8 cellular contexts compared by ENCODE assay signal in the genomic region with DNA sequence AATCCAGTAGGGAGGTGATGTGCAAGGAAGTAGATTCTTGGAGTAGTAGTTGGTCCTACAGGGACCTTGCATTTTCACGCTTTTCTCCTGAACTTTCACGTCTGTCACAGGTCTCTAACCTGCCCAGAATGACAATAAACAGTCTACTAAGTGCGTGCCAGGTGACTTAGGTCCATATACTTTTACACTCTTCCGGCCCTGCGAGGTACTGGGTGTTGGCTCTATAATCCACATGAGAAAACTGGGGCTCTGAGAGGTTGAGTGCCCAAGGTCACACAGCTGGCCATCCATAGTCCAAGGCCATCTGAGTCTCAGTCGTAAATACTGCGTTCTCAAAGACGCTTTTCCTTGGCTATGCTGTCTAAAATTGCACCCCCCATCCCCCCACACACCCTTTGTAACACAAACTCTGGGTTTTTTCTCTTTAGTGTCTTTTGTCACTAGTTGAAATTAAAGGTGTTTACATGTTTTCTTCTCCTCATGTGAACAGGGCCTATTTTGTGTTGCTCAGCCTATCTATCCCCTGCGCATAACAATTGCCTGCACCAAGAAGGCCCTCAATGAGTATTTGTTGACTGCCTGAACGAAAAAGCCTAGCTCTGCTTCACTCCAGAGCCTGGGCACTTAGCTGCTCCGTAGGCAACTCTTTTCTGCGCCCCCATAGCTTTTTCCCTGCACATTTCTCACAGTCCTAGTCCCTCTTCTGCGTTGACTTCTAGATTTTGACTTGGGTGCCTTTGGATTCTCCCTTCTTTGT. TPM values are rescaled to one million over a fixed set of nuclear protein-coding genes. Genes with fewer than 3 reads are reported as not detected.
DNase-seq lines count a peak whose midpoint lies in the region; ATAC-seq and TF ChIP-seq lines count a peak whose summit lies in the region.

No MANE protein-coding gene starts in this region.

- TF ChIP-seq RAD21 in HCT116 (IDR thresholded peaks at IDR 0.05; ENCODE audit: low read depth), result no peak

- H3K9me3 Mint-ChIP-seq in CD8-positive, alpha-beta T cell, result no peaks in the 10 kb centered on the region

- H3K4me1 Mint-ChIP-seq in CD8-positive, alpha-beta T cell (ENCODE audit: low read depth), result peaks cover 56% of the 10 kb centered on the region

- ATAC-seq in CD8-positive, alpha-beta T cell, result no peak
- ATAC-seq in HCT116 (0 out of 2 replicates have a peak, but pooled peaks have one; percentile 6), SK-N-SH treated with all-trans-retinoic acid at 6 μM for 48 hours (peak; percentile 7; the same call in 2 of the 3 replicates), HG02610 (IDR thresholded peaks at IDR 0.05; ENCODE audit: unreplicated experiment) (no peak)
- ATAC-seq in activated CD4-positive, CD25-positive, alpha-beta regulatory T cell treated with anti-CD3 and anti-CD28 coated beads, Interleukin-2, amount 50 U/mL, for 24 hours, result no peak

- peaks cover 37% of the 10 kb centered on the region for H3K36me3 Mint-ChIP-seq in CD8-positive, alpha-beta T cell

- peaks cover 20% of the 10 kb centered on the region; the same call in 1 of the 2 replicates for H4K20me1 ChIP-seq in HCT116 (ENCODE audit: insufficient read depth)

- H2AFZ ChIP-seq in HCT116 (ENCODE audit: low read depth, low read length, poor library complexity, severe bottlenecking), result no peak overlapping the region

- H3K27me3 Mint-ChIP-seq in CD8-positive, alpha-beta T cell (ENCODE audit: low read depth), result no peaks in the 10 kb centered on the region

- peak overlapping the region; percentile 75 for H3K27ac ChIP-seq in CD8-positive, alpha-beta T cell (ENCODE audit: low read depth, low read length)
- H3K27ac ChIP-seq in HCT116 (ENCODE audit: low read depth, low read length) (peak overlapping the region; percentile 82), rectal smooth muscle tissue (ENCODE audit: low read depth, low read length) (peak overlapping the region; percentile 42)

- H3K4me1 ChIP-seq in CD8-positive, alpha-beta T cell (ENCODE audit: insufficient read depth, low read length), result peaks cover 52% of the 10 kb centered on the region
- peaks cover 7 to 14% of the 10 kb centered on the region in 2 experiments; a peak in 3 of 4 replicates for H3K4me1 ChIP-seq in HCT116 (ENCODE audit: control insufficient read depth in 1 of 2, insufficient read depth in 2 of 2, low read length in 2 of 2)
- peaks cover 8% of the 10 kb centered on the region for H3K4me1 ChIP-seq in rectal smooth muscle tissue (ENCODE audit: control insufficient read depth, insufficient read depth, low read length)

- POLR2A ChIA-PET in CD8-positive, alpha-beta T cell (lab: Charles Lee), result interaction anchor here (0.5 to 1.8 kb wide), 5 partner anchors 15 to 1058 kb away, joined by 3 to 12 read pairs (median 4); a partner anchor contains a TSS
- POLR2A ChIA-PET in HCT116 (lab: Charles Lee), result no interaction called here

- no peaks in the 10 kb centered on the region for H3K9me3 ChIP-seq in CD8-positive, alpha-beta T cell (ENCODE audit: low read length)
- no peaks in the 10 kb centered on the region for H3K9me3 ChIP-seq in HCT116 (ENCODE audit: control insufficient read depth in 1 of 2, insufficient read depth in 1 of 2, low read depth in 1 of 2, low read length in 2 of 2)

- peak overlapping the region; percentile 74 for H3K4me3 ChIP-seq in CD8-positive, alpha-beta T cell (ENCODE audit: low read depth, low read length)
- H3K4me3 ChIP-seq in HCT116 (replicated peaks in 1 of 2; ENCODE audit: low read depth in 1 of 2, low read length in 2 of 2) (peak overlapping the region; percentile 89 to 96), fibroblast of villous mesenchyme (ENCODE audit: low read depth, low read length) (peak overlapping the region; percentile 92), rectal smooth muscle tissue (ENCODE audit: low read length) (peak overlapping the region; percentile 96)

- no peaks in the 10 kb centered on the region for H3K9me2 ChIP-seq in HCT116 (ENCODE audit: insufficient read depth)

- H3K36me3 ChIP-seq in CD8-positive, alpha-beta T cell (ENCODE audit: insufficient read depth, low read length), result no peaks in the 10 kb centered on the region
- peaks cover 16 to 23% of the 10 kb centered on the region in 2 experiments; a peak in 3 of 4 replicates for H3K36me3 ChIP-seq in HCT116 (ENCODE audit: control insufficient read depth in 1 of 2, insufficient read depth in 2 of 2, low read length in 2 of 2)
- H3K36me3 ChIP-seq in rectal smooth muscle tissue (ENCODE audit: control insufficient read depth, insufficient read depth, low read length), result peaks cover 7% of the 10 kb centered on the region

- CTCF ChIA-PET in CD8-positive, alpha-beta T cell (lab: Charles Lee), result interaction anchor here (2.0 to 2.4 kb wide), 2 partner anchors 46 to 54 kb away, joined by 5 to 13 read pairs; no protein-coding TSS in a partner anchor
- CTCF ChIA-PET in HCT116 (lab: Charles Lee), result interaction anchor here (0.7 kb wide), 1 partner anchor 1098 kb away, joined by 3 read pairs; no protein-coding TSS in a partner anchor

- RAD21 ChIA-PET in HCT116 (lab: Charles Lee; ENCODE audit: low non-redundant PET in 1 of 2, low total read pairs in 2 of 2, uncharacterized antibody in 2 of 2, unreplicated experiment in 2 of 2), result no interaction called here

- H3K4me3 Mint-ChIP-seq in CD8-positive, alpha-beta T cell, result peak overlapping the region; percentile 96

- peak in 2 of 7 experiments; percentile 14 to 47 for DNase-seq in CD8-positive, alpha-beta T cell
- no peak for DNase-seq in HCT116 (ENCODE audit: low read depth, low spot score)
- DNase-seq in fibroblast of villous mesenchyme (ENCODE audit: low read depth), result no peak
- no peak for DNase-seq in NCI-H524 treated with DMSO at 0.1 percent for 48 hours (lab: John Stamatoyannopoulos, UW)

- TF ChIP-seq CTCF in CD8-positive, alpha-beta T cell (IDR thresholded peaks at IDR 0.05), result no peak
- TF ChIP-seq CTCF in HCT116 (IDR thresholded peaks at IDR 0.05 in 2 of 3, conservative IDR thresholded peaks at IDR 0.05 in 1 of 3; ENCODE audit: borderline replicate concordance in 1 of 3, insufficient read depth in 1 of 3, low read depth in 2 of 3, low read length in 2 of 3) (no peak), fibroblast of villous mesenchyme (IDR thresholded peaks at IDR 0.05; ENCODE audit: insufficient read depth, low read depth, low read length) (no peak)

- H3K27ac Mint-ChIP-seq in CD8-positive, alpha-beta T cell, result peak overlapping the region; percentile 97

- peak overlapping the region; percentile 86 for H3K4me2 ChIP-seq in HCT116 (ENCODE audit: low read length)

- no peak for TF ChIP-seq POLR2A in HCT116 (IDR thresholded peaks at IDR 0.05; ENCODE audit: borderline replicate concordance, extremely low read depth, insufficient read depth, insufficient read length)

- TSS peak; percentile 59 for BruUV-seq in HCT116 (replicated peaks; lab: Mats Ljungman, UMichigan)

- H3K79me2 ChIP-seq in HCT116 (ENCODE audit: insufficient read depth, low read length), result peaks cover 59% of the 10 kb centered on the region

- H3K27me3 ChIP-seq in CD8-positive, alpha-beta T cell (ENCODE audit: insufficient read depth, low read length), result no peaks in the 10 kb centered on the region
- H3K27me3 ChIP-seq in HCT116 (ENCODE audit: insufficient read depth, low read length), result no peaks in the 10 kb centered on the region
- H3K27me3 ChIP-seq in rectal smooth muscle tissue (ENCODE audit: control insufficient read depth, insufficient read depth, low read length), result no peaks in the 10 kb centered on the region

- H3K9ac ChIP-seq in HCT116 (ENCODE audit: low read length) (peak overlapping the region; percentile 95), rectal smooth muscle tissue (ENCODE audit: low read length) (peak overlapping the region; percentile 89)

- intact Hi-C loops in CD8-positive, alpha-beta T cell (cut with DNase I, micrococcal nuclease), result loop anchor here (2.0 kb wide), 2 partner anchors 15 to 41 kb away; no protein-coding TSS in a partner anchor
- intact Hi-C loops in HCT116 (cut with micrococcal nuclease), result no loop called here

TF ChIP-seq in HCT116, 20 proteins besides CTCF, POLR2A, EP300 and RAD21:
- TF ChIP-seq, protein P1, sequence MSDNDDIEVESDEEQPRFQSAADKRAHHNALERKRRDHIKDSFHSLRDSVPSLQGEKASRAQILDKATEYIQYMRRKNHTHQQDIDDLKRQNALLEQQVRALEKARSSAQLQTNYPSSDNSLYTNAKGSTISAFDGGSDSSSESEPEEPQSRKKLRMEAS (IDR thresholded peaks at IDR 0.05), result peak; percentile 8; the same call in 1 of the 2 replicates
- TF ChIP-seq ELF1 (IDR thresholded peaks at IDR 0.05; ENCODE audit: borderline replicate concordance, low read depth), result no peak

TF ChIP-seq in SK-N-SH treated with all-trans-retinoic acid at 6 μM for 48 hours, 23 proteins besides CTCF, POLR2A, EP300 and RAD21:
- TF ChIP-seq TOX (CRISPR knock-in tag; IDR thresholded peaks at IDR 0.05; ENCODE audit: borderline replicate concordance) (no peak), PPARA (CRISPR knock-in tag; IDR thresholded peaks at IDR 0.05; ENCODE audit: borderline replicate concordance) (no peak), TCF4 (CRISPR knock-in tag; IDR thresholded peaks at IDR 0.05; ENCODE audit: borderline replicate concordance) (no peak)
TF ChIP-seq in SK-N-SH treated with all-trans-retinoic acid at 6 μM for 48 hours: peak in this region for 0.

RNA-seq across cellular contexts. Expression of a gene that starts 0.9 kb away (rescaled TPM):
- 100 to 1,000 TPM; 169 to 174 TPM for total RNA-seq in CD8-positive, alpha-beta T cell
- total RNA-seq in HCT116 (2021; ENCODE audit: unreplicated experiment) (145 TPM), fibroblast of villous mesenchyme (54.4 and 86.8 TPM in 2 replicates)
- 156 and 163 TPM in 2 replicates for polyA plus RNA-seq in HCT116 (2012)

RNA-seq across cellular contexts. Expression of a gene that starts 35.3 kb away (rescaled TPM):
- not detected for total RNA-seq in CD8-positive, alpha-beta T cell
- total RNA-seq in HCT116 (2021; ENCODE audit: unreplicated experiment), result 0.54 TPM
- polyA plus RNA-seq in HCT116 (2012), result 0.32 and 0.59 TPM in 2 replicates
- under 0.01 TPM in 2 replicates for total RNA-seq in fibroblast of villous mesenchyme

Comparison
In these comparisons a context has a peak if more than half of its experiments do, and no peak if none do; other contexts are left out.
1. ATAC-seq: peak in HCT116 (single experiment) and SK-N-SH treated with all-trans-retinoic acid at 6 μM for 48 hours (single experiment); none in CD8-positive, alpha-beta T cell (single experiment), activated CD4-positive, CD25-positive, alpha-beta regulatory T cell treated with anti-CD3 and anti-CD28 coated beads, Interleukin-2, amount 50 U/mL, for 24 hours (0 of 2) and HG02610 (single experiment).
2. Peak in every context shown above with its lines, with median percentiles within 50 percentile points of each other: H3K27ac ChIP-seq and H3K4me3 ChIP-seq.